In the genomic region with DNA sequence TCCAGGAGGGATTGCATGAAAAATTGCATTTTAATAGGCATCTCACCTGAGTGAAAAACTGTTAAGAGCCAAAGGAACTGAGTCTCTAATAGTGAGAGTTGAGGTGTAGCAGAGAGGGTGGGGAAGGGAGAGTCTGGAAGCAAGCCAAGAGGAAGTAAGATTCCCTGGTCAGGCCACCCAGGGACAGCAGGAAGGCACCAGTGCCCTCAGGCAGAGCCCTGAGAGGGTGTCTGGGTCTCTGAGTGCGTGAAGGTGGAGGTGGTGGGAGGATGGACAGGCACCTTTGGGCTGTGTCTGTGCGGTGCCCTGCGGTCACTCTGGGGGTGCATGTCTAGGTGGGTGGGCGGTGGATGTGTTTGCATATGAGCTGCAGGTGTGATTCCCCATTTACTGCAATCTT, we compare ENCODE assay signal across 18 cellular contexts.
DNase-seq lines count a peak whose midpoint lies in the region; ATAC-seq and TF ChIP-seq lines count a peak whose summit lies in the region.
"Had no signal": no experiment of that assay in that cellular context is flagged by ENCODE, and none has a peak within 500 bp of the region (broad histone marks: within the 10 kb centered on the region; RNA-seq: fewer than 3 reads in every experiment).

No MANE protein-coding gene starts in this region.

- no peak overlapping the region for H2BK5ac ChIP-seq in trophoblast cell (ENCODE audit: low read depth, low read length, poor library complexity)

- H3K36me3 ChIP-seq in HEK293 (ENCODE audit: control insufficient read depth in 2 of 2, insufficient read depth in 1 of 2, low read length in 2 of 2) (no peaks in the 10 kb centered on the region), colonic mucosa (no peaks in the 10 kb centered on the region), trophoblast cell (ENCODE audit: control insufficient read depth in 1 of 2, insufficient read depth in 2 of 2, low read length in 2 of 2) (no peaks in the 10 kb centered on the region)
- H3K36me3 ChIP-seq: gastrocnemius medialis, neural progenitor cell, suprapubic skin had no signal

- H3K9me3 ChIP-seq in HEK293 (ENCODE audit: control insufficient read depth, insufficient read depth, low read depth, low read length) = no peaks in the 10 kb centered on the region
- H3K9me3 ChIP-seq in colonic mucosa = no peaks in the 10 kb centered on the region
- no peaks in the 10 kb centered on the region for H3K9me3 ChIP-seq in trophoblast cell (ENCODE audit: insufficient read depth, low read depth, low read length)
- H3K9me3 ChIP-seq: gastrocnemius medialis, suprapubic skin had no signal

- H3K27me3 ChIP-seq in colonic mucosa (no peaks in the 10 kb centered on the region), trophoblast cell (ENCODE audit: insufficient read depth, low read length) (no peaks in the 10 kb centered on the region)
- H3K27me3 ChIP-seq: gastrocnemius medialis, neural progenitor cell, suprapubic skin had no signal

- no peak overlapping the region for H2AFZ ChIP-seq in trophoblast cell (ENCODE audit: insufficient read depth, low read length, poor library complexity)
- H2AFZ ChIP-seq: neural progenitor cell had no signal

- no peaks in the 10 kb centered on the region for H3K79me2 ChIP-seq in trophoblast cell (ENCODE audit: control insufficient read depth, insufficient read depth, low read length, poor library complexity)

- H3K4me3 ChIP-seq in HEK293 (ENCODE audit: low read depth, low read length) (no peak overlapping the region), colonic mucosa (no peak overlapping the region), trophoblast cell (ENCODE audit: low read depth, low read length) (no peak overlapping the region)
- H3K4me3 ChIP-seq: gastrocnemius medialis, neural progenitor cell, suprapubic skin had no signal

- H2BK120ac ChIP-seq in trophoblast cell (ENCODE audit: insufficient read depth, low read length, poor library complexity) = no peak overlapping the region

- in situ Hi-C loops in G401 (cut with HindIII; ENCODE audit: low sequenced_read_pairs) = no loop called here

- no CpG with 5 or more reads among the region's 4 CpGs for WGBS in trophoblast cell (ENCODE audit: extremely low coverage, insufficient coverage, insufficient read length)

- ATAC-seq in HG02623 (IDR thresholded peaks at IDR 0.05; ENCODE audit: unreplicated experiment) = no peak
- no peak for ATAC-seq in HG02588 (IDR thresholded peaks at IDR 0.05; ENCODE audit: unreplicated experiment)
- ATAC-seq: gastrocnemius medialis had no signal

- H3K4ac ChIP-seq in trophoblast cell (ENCODE audit: low read depth, low read length) = no peak overlapping the region

- H4K8ac ChIP-seq in trophoblast cell (ENCODE audit: low read depth, low read length) = no peak overlapping the region

- POLR2A ChIA-PET in HEK293 (lab: Yijun Ruan, JAX) = no interaction called here

- no peak overlapping the region for H3K14ac ChIP-seq in trophoblast cell (ENCODE audit: low read length)

- no peak overlapping the region for H3K18ac ChIP-seq in trophoblast cell (ENCODE audit: low read length)

- H3K9ac ChIP-seq in colonic mucosa (ENCODE audit: low read depth in 2 of 2, low read length in 2 of 2) = no peak overlapping the region
- no peak overlapping the region for H3K9ac ChIP-seq in trophoblast cell (ENCODE audit: low read length)
- H3K9ac ChIP-seq: neural progenitor cell had no signal

- DNase-seq in NCI-H345 (lab: John Stamatoyannopoulos, UW) (peak; percentile 0), NCI-H345 treated with DMSO at 0.1 percent for 48 hours (lab: John Stamatoyannopoulos, UW; ENCODE audit: unreplicated experiment) (no peak), colonic mucosa (peak; percentile 48), trophoblast cell (no peak), G401 (ENCODE audit: low spot score) (no peak)
- DNase-seq: activated CD4-positive, CD25-positive, alpha-beta regulatory T cell; activated naive CD4-positive, alpha-beta T cell treated with anti-CD3 and anti-CD28 coated beads, Interleukin-2, amount 50 U/mL, for 16 hours; activated T-cell treated with anti-CD3 and anti-CD28 coated beads, Interleukin-2, amount 50 U/mL, for 48 hours; CD4-positive, alpha-beta T cell; EL; gastrocnemius medialis; KG1; NCI-H1092 had no signal

- no peak overlapping the region for H2AK5ac ChIP-seq in trophoblast cell (ENCODE audit: low read length)

- H4K91ac ChIP-seq in trophoblast cell (ENCODE audit: low read depth, low read length) = peak overlapping the region; percentile 20

- CTCF ChIA-PET in HEK293 (lab: Yijun Ruan, JAX) = no interaction called here

- intact Hi-C loops in colonic mucosa (cut with DNase I) = no loop called here

- no peaks in the 10 kb centered on the region for H3K4me1 ChIP-seq in HEK293 (ENCODE audit: control insufficient read depth, insufficient read depth, low read length)
- no peaks in the 10 kb centered on the region for H3K4me1 ChIP-seq in colonic mucosa
- H3K4me1 ChIP-seq in trophoblast cell (ENCODE audit: control insufficient read depth in 1 of 2, insufficient read depth in 2 of 2, low read length in 2 of 2) = peaks cover 13 to 24% of the 10 kb centered on the region in 2 experiments
- H3K4me1 ChIP-seq: gastrocnemius medialis, neural progenitor cell, suprapubic skin had no signal

- no peak overlapping the region for H3K23ac ChIP-seq in trophoblast cell (ENCODE audit: low read length)

- H3K4me2 ChIP-seq in trophoblast cell (ENCODE audit: low read length) = no peak overlapping the region
- H3K4me2 ChIP-seq: neural progenitor cell had no signal

- H3K79me1 ChIP-seq in trophoblast cell (ENCODE audit: low read length) = peaks cover 7% of the 10 kb centered on the region

- TF ChIP-seq CTCF in HEK293 (tag by site-specific recombination; IDR thresholded peaks at IDR 0.05) = no peak
- no peak for TF ChIP-seq CTCF in colonic mucosa (IDR thresholded peaks at IDR 0.05)

- no peak overlapping the region for H4K12ac ChIP-seq in trophoblast cell (ENCODE audit: low read depth, low read length)

- H2BK12ac ChIP-seq in trophoblast cell (ENCODE audit: low read length) = peak overlapping the region; percentile 93

- H3K27ac ChIP-seq in HEK293 (ENCODE audit: extremely low read depth, low read depth, low read length) = no peak overlapping the region
- H3K27ac ChIP-seq in colonic mucosa = no peak overlapping the region
- H3K27ac ChIP-seq in trophoblast cell (ENCODE audit: low read depth, low read length) = no peak overlapping the region
- H3K27ac ChIP-seq: gastrocnemius medialis, neural progenitor cell, suprapubic skin had no signal

TF ChIP-seq in HEK293, 187 proteins besides CTCF, POLR2A, EP300 and RAD21:
- TF ChIP-seq, protein P1, sequence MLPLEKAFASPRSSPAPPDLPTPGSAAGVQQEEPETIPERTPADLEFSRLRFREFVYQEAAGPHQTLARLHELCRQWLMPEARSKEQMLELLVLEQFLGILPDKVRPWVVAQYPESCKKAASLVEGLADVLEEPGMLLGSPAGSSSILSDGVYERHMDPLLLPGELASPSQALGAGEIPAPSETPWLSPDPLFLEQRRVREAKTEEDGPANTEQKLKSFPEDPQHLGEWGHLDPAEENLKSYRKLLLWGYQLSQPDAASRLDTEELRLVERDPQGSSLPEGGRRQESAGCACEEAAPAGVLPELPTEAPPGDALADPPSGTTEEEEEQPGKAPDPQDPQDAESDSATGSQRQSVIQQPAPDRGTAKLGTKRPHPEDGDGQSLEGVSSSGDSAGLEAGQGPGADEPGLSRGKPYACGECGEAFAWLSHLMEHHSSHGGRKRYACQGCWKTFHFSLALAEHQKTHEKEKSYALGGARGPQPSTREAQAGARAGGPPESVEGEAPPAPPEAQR (tag by site-specific recombination; IDR thresholded peaks at IDR 0.05) = no peak
- no peak for TF ChIP-seq ZBTB20 (tag by site-specific recombination; IDR thresholded peaks at IDR 0.05)
- TF ChIP-seq, protein P2, sequence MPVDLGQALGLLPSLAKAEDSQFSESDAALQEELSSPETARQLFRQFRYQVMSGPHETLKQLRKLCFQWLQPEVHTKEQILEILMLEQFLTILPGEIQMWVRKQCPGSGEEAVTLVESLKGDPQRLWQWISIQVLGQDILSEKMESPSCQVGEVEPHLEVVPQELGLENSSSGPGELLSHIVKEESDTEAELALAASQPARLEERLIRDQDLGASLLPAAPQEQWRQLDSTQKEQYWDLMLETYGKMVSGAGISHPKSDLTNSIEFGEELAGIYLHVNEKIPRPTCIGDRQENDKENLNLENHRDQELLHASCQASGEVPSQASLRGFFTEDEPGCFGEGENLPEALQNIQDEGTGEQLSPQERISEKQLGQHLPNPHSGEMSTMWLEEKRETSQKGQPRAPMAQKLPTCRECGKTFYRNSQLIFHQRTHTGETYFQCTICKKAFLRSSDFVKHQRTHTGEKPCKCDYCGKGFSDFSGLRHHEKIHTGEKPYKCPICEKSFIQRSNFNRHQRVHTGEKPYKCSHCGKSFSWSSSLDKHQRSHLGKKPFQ (tag by site-specific recombination; IDR thresholded peaks at IDR 0.05) = no peak
- TF ChIP-seq GLIS1 (tag by site-specific recombination; IDR thresholded peaks at IDR 0.05) = peak; percentile 37
- no peak for TF ChIP-seq ZNF394 (tag by site-specific recombination; IDR thresholded peaks at IDR 0.05; ENCODE audit: borderline replicate concordance)
TF ChIP-seq in HEK293: peak in this region for 1.

Comparison
In these comparisons a context has a peak if more than half of its experiments do, and no peak if none do; other contexts are left out.
1. DNase-seq: peak in NCI-H345 (single experiment) and colonic mucosa (single experiment); none in NCI-H345 treated with DMSO at 0.1 percent for 48 hours (single experiment), trophoblast cell (0 of 2) and G401 (single experiment).